22 cellular contexts compared by ENCODE assay signal in genomic region chr1:196034080-196034706, GRCh38.
A peak's percentile ranks its signal among the peaks of the same experiment; 100 is the strongest.
DNase-seq lines count a peak whose midpoint lies in the region; ATAC-seq, FAIRE-seq and TF ChIP-seq lines count a peak whose summit lies in the region.
"Had no signal": no experiment of that assay in that cellular context is flagged by ENCODE, and none has a peak within 500 bp of the region (broad histone marks: within the 10 kb centered on the region; RNA-seq: fewer than 3 reads in every experiment).

No MANE protein-coding gene starts in this region.

- DNase-seq in D721Med (ENCODE audit: insufficient read length, low spot score) (no peak), KBM-7 (peak; percentile 50), PC-9 (no peak), iPS DF 19.7 (ENCODE audit: low read depth, low spot score) (peak; percentile 56), HT-29 (ENCODE audit: low spot score) (no peak), immature natural killer cell (no peak), NCI-H82 (lab: John Stamatoyannopoulos, UW) (no peak)
- DNase-seq: activated CD4-positive, alpha-beta T cell treated with anti-CD3 and anti-CD28 coated beads for 48 hours; activated T-cell treated with anti-CD3 and anti-CD28 coated beads, Interleukin-2, amount 50 U/mL, for 1 hour; AML-193; NCI-H1105 treated with DMSO at 0.1 percent for 48 hours; NCI-H526 treated with DMSO at 0.1 percent for 48 hours; psoas muscle; SIG-M5; stimulated activated naive CD8-positive, alpha-beta T cell treated with anti-CD3 and anti-CD28 coated beads, Interleukin-15, amount 100 ng/mL, for 72 hours had no signal

- no peak for ATAC-seq in HG03095 (IDR thresholded peaks at IDR 0.05; ENCODE audit: unreplicated experiment)
- ATAC-seq: HepG2; left lobe of liver; psoas muscle; stimulated activated naive CD8-positive, alpha-beta T cell treated with anti-CD3 and anti-CD28 coated beads, Interleukin-15, amount 100 ng/mL, for 72 hours had no signal

- no TSS peak for BruUV-seq in PC-9 (replicated peaks; lab: Mats Ljungman, UMichigan)

- H3K9me3 ChIP-seq in PC-9 (ENCODE audit: insufficient read depth, low read depth), result no peaks in the 10 kb centered on the region
- H3K9me3 ChIP-seq: psoas muscle had no signal

- peaks cover 0 to 5% (median 0%) of the 10 kb centered on the region in 3 donors for H3K36me3 Mint-ChIP-seq in immature natural killer cell
- H3K36me3 Mint-ChIP-seq: activated naive CD8-positive, alpha-beta T cell had no signal

- no peak for TF ChIP-seq CTCF in D721Med (IDR thresholded peaks at IDR 0.05; ENCODE audit: insufficient read depth, missing control alignments)
- no peak for TF ChIP-seq CTCF in PC-9 (conservative IDR thresholded peaks at IDR 0.05)

- H3K4me1 ChIP-seq in PC-9 (replicated peaks; ENCODE audit: insufficient read depth), result no peaks in the 10 kb centered on the region
- H3K4me1 ChIP-seq: psoas muscle had no signal

- H3K27ac ChIP-seq in PC-9, result no peak overlapping the region
- H3K27ac ChIP-seq: cardiac muscle cell, psoas muscle had no signal

- CTCF ChIA-PET in PC-9 (lab: Charles Lee), result no interaction called here

- no peak overlapping the region for H3K27ac Mint-ChIP-seq in immature natural killer cell
- H3K27ac Mint-ChIP-seq: activated naive CD8-positive, alpha-beta T cell; stimulated activated naive CD8-positive, alpha-beta T cell treated with anti-CD3 and anti-CD28 coated beads, Interleukin-15, amount 100 ng/mL, for 72 hours; T-helper 2 cell treated with Interferon-gamma antibody and Interleukin-4, amounts not matched to agents 5 μg/mL and 100 μg/mL, for 36 hours had no signal

- peaks cover 12 to 55% (median 30%) of the 10 kb centered on the region in 6 donors for H3K9me3 Mint-ChIP-seq in immature natural killer cell

- H3K27me3 Mint-ChIP-seq in immature natural killer cell (ENCODE audit: low read depth in 3 of 3), result peaks cover 0 to 2% (median 0%) of the 10 kb centered on the region in 3 donors
- H3K27me3 Mint-ChIP-seq: activated naive CD8-positive, alpha-beta T cell; stimulated activated naive CD8-positive, alpha-beta T cell treated with anti-CD3 and anti-CD28 coated beads, Interleukin-15, amount 100 ng/mL, for 72 hours had no signal

- peak overlapping the region; percentile 7; the same call in 1 of the 2 replicates for H2AFZ ChIP-seq in PC-9

- no peaks in the 10 kb centered on the region for H3K27me3 ChIP-seq in PC-9 (ENCODE audit: insufficient read depth, low read depth)
- H3K27me3 ChIP-seq: cardiac muscle cell had no signal

- in situ Hi-C loops in KBM-7 (cut with MboI; ENCODE audit: low pct_unique_long_range_greater_than_20kb, low sequenced_read_pairs), result no loop called here

- H3K4me2 ChIP-seq in PC-9, result no peak overlapping the region

- POLR2A ChIA-PET in PC-9 (lab: Charles Lee; ENCODE audit: unreplicated experiment), result no interaction called here

- intact Hi-C loops in PC-9 (cut with micrococcal nuclease; ENCODE audit: unreplicated experiment), result no loop called here

- no peak overlapping the region for H3K4me3 Mint-ChIP-seq in immature natural killer cell
- H3K4me3 Mint-ChIP-seq: activated naive CD8-positive, alpha-beta T cell; stimulated activated naive CD8-positive, alpha-beta T cell treated with anti-CD3 and anti-CD28 coated beads, Interleukin-15, amount 100 ng/mL, for 72 hours; T-helper 2 cell treated with Interferon-gamma antibody and Interleukin-4, amounts not matched to agents 5 μg/mL and 100 μg/mL, for 36 hours had no signal

- H3K4me1 Mint-ChIP-seq in immature natural killer cell, result no peaks in the 10 kb centered on the region
- H3K4me1 Mint-ChIP-seq: stimulated activated naive CD8-positive, alpha-beta T cell treated with anti-CD3 and anti-CD28 coated beads, Interleukin-15, amount 100 ng/mL, for 72 hours had no signal

- no peaks in the 10 kb centered on the region for H3F3A ChIP-seq in PC-9 (ENCODE audit: insufficient read depth, low read depth)

- H3K4me3 ChIP-seq in PC-9, result no peak overlapping the region
- H3K4me3 ChIP-seq: cardiac muscle cell, psoas muscle had no signal

- H3K36me3 ChIP-seq in PC-9 (ENCODE audit: low read depth), result no peaks in the 10 kb centered on the region
- H3K36me3 ChIP-seq: cardiac muscle cell had no signal

- no peaks in the 10 kb centered on the region for H3K79me2 ChIP-seq in PC-9 (ENCODE audit: low read depth)

- FAIRE-seq in D721Med (lab: Jason Lieb, UNC), result peak; percentile 77
- FAIRE-seq: HepG2, urothelium cell line had no signal

- H4K20me1 ChIP-seq in PC-9 (ENCODE audit: insufficient read depth), result no peaks in the 10 kb centered on the region

- no peaks in the 10 kb centered on the region for H3K9me2 ChIP-seq in PC-9 (ENCODE audit: insufficient read depth)

Comparison
In these comparisons a context has a peak if more than half of its experiments do, and no peak if none do; other contexts are left out.
1. DNase-seq: peak in KBM-7 (single experiment) and iPS DF 19.7 (single experiment); none in D721Med (single experiment), PC-9 (0 of 2), HT-29 (single experiment), immature natural killer cell (0 of 3) and NCI-H82 (single experiment).